ENCODE assay signal across 1 cellular context in the genomic region with DNA sequence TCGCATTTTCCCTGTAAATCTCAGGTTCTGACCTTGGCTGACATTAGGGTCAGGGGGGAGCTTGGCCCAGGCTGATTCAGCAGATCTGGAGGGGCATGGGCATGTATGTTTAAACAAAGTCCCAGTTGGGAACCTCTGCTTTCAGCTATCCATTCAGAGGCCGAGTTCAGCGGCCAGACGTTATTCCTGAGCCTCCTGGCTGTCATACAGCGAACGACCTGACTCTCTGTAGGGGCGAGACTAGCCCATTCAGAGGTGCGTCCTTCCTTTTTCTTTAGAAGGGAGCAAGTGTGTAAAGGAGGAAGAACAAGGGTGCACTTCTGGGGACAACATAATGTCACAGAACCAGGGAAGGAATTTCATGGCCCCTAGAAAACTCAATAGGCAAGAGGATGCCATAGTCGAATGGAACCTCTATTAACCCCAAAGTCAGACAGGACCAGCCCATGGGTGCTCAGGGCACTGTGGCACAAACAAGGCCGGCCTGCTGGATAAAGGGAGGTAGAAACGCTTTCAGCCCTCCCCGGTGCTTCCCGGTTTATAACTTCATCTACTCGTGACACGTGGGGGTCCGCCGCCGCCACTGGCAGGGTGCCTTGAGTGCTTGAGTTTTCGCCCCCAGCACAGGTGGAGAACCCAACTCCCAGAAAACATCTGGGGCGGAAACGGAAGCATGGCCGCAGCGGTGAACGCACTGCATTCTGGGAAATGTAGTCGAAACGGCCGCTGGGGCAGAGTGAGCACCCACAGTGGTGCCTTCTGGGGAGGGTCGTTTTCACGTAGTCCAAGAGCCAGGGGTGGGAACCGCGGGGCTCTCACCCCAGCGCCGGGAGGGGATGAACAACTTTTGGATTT.
A peak's percentile ranks its signal among the peaks of the same experiment; 100 is the strongest.
TF ChIP-seq lines count a peak whose summit lies in the region.

No MANE protein-coding gene starts in this region.

TF ChIP-seq in K562, 482 proteins besides CTCF, POLR2A, EP300 and RAD21 (continued from another document and continues in another):
- TF ChIP-seq, protein P1, sequence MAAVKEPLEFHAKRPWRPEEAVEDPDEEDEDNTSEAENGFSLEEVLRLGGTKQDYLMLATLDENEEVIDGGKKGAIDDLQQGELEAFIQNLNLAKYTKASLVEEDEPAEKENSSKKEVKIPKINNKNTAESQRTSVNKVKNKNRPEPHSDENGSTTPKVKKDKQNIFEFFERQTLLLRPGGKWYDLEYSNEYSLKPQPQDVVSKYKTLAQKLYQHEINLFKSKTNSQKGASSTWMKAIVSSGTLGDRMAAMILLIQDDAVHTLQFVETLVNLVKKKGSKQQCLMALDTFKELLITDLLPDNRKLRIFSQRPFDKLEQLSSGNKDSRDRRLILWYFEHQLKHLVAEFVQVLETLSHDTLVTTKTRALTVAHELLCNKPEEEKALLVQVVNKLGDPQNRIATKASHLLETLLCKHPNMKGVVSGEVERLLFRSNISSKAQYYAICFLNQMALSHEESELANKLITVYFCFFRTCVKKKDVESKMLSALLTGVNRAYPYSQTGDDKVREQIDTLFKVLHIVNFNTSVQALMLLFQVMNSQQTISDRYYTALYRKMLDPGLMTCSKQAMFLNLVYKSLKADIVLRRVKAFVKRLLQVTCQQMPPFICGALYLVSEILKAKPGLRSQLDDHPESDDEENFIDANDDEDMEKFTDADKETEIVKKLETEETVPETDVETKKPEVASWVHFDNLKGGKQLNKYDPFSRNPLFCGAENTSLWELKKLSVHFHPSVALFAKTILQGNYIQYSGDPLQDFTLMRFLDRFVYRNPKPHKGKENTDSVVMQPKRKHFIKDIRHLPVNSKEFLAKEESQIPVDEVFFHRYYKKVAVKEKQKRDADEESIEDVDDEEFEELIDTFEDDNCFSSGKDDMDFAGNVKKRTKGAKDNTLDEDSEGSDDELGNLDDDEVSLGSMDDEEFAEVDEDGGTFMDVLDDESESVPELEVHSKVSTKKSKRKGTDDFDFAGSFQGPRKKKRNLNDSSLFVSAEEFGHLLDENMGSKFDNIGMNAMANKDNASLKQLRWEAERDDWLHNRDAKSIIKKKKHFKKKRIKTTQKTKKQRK (IDR thresholded peaks at IDR 0.05; ENCODE audit: borderline replicate concordance, low read depth, low read length): no peak
- TF ChIP-seq DPF2 (IDR thresholded peaks at IDR 0.05) (no peak), MCM5 (IDR thresholded peaks at IDR 0.05; ENCODE audit: low read depth) (no peak), MTA2 (IDR thresholded peaks at IDR 0.05; ENCODE audit: low read depth) (no peak), SMAD3 (CRISPR knock-in tag; conservative IDR thresholded peaks at IDR 0.05) (no peak), SRF (CRISPR knock-in tag; IDR thresholded peaks at IDR 0.05) (no peak), NCOA4 (IDR thresholded peaks at IDR 0.05; ENCODE audit: partially characterized antibody) (no peak), SIN3A (IDR thresholded peaks at IDR 0.05; ENCODE audit: borderline replicate concordance in 2 of 2, control insufficient read depth in 1 of 2, low read depth in 2 of 2, low read length in 2 of 2) (no peak), C11orf30 (IDR thresholded peaks at IDR 0.05; ENCODE audit: low read depth) (no peak; the same call in 1 of the 2 replicates), ZNF282 (CRISPR knock-in tag; IDR thresholded peaks at IDR 0.05) (no peak), PTBP1 (IDR thresholded peaks at IDR 0.05; ENCODE audit: low read depth, low read length) (no peak), ZNF699 (CRISPR knock-in tag; IDR thresholded peaks at IDR 0.05; ENCODE audit: insufficient replicate concordance) (no peak), NRF1 (conservative IDR thresholded peaks at IDR 0.05 in 1 of 2, IDR thresholded peaks at IDR 0.05 in 1 of 2) (no peak), SRSF3 (IDR thresholded peaks at IDR 0.05; ENCODE audit: insufficient read depth, low read length) (no peak), FOXP1 (CRISPR knock-in tag; IDR thresholded peaks at IDR 0.05) (0 out of 2 replicates have a peak, but pooled peaks have one; percentile 42), SMARCE1 (IDR thresholded peaks at IDR 0.05) (no peak), RBM22 (IDR thresholded peaks at IDR 0.05; ENCODE audit: low read depth, low read length, poor library complexity, severe bottlenecking) (no peak), NUFIP1 (IDR thresholded peaks at IDR 0.05; ENCODE audit: partially characterized antibody) (no peak), ZNF830 (CRISPR knock-in tag; IDR thresholded peaks at IDR 0.05) (no peak), TEAD4 (IDR thresholded peaks at IDR 0.05; ENCODE audit: low read length) (no peak), TEAD4 (CRISPR knock-in tag; IDR thresholded peaks at IDR 0.05; ENCODE audit: borderline replicate concordance) (no peak), HDAC8 (tag; IDR thresholded peaks at IDR 0.05) (no peak), POU5F1 (IDR thresholded peaks at IDR 0.05; ENCODE audit: borderline replicate concordance, low read depth, low read length, partially characterized antibody) (no peak), SMAD1 (IDR thresholded peaks at IDR 0.05; ENCODE audit: low read depth, low read length, partially characterized antibody) (peak; percentile 14), TAF9B (IDR thresholded peaks at IDR 0.05; ENCODE audit: partially characterized antibody) (no peak), ZNF695 (CRISPR knock-in tag; IDR thresholded peaks at IDR 0.05) (no peak), XRCC3 (IDR thresholded peaks at IDR 0.05) (no peak), MBD2 (IDR thresholded peaks at IDR 0.05; ENCODE audit: borderline replicate concordance, low read depth) (peak; percentile 77)
- TF ChIP-seq, protein P2, sequence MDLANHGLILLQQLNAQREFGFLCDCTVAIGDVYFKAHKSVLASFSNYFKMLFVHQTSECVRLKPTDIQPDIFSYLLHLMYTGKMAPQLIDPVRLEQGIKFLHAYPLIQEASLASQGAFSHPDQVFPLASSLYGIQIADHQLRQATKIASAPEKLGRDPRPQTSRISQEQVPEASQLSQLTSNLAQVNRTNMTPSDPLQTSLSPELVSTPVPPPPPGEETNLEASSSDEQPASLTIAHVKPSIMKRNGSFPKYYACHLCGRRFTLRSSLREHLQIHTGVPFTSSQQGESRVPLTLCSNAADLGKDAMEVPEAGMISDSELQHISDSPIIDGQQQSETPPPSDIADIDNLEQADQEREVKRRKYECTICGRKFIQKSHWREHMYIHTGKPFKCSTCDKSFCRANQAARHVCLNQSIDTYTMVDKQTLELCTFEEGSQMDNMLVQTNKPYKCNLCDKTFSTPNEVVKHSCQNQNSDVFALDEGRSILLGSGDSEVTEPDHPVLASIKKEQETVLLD (IDR thresholded peaks at IDR 0.05): no peak
- TF ChIP-seq, protein P3, sequence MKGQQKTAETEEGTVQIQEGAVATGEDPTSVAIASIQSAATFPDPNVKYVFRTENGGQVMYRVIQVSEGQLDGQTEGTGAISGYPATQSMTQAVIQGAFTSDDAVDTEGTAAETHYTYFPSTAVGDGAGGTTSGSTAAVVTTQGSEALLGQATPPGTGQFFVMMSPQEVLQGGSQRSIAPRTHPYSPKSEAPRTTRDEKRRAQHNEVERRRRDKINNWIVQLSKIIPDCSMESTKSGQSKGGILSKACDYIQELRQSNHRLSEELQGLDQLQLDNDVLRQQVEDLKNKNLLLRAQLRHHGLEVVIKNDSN (CRISPR knock-in tag; IDR thresholded peaks at IDR 0.05): no peak
- TF ChIP-seq, protein P4, sequence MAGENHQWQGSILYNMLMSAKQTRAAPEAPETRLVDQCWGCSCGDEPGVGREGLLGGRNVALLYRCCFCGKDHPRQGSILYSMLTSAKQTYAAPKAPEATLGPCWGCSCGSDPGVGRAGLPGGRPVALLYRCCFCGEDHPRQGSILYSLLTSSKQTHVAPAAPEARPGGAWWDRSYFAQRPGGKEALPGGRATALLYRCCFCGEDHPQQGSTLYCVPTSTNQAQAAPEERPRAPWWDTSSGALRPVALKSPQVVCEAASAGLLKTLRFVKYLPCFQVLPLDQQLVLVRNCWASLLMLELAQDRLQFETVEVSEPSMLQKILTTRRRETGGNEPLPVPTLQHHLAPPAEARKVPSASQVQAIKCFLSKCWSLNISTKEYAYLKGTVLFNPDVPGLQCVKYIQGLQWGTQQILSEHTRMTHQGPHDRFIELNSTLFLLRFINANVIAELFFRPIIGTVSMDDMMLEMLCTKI (IDR thresholded peaks at IDR 0.05; ENCODE audit: partially characterized antibody): no peak
- TF ChIP-seq, protein P5, sequence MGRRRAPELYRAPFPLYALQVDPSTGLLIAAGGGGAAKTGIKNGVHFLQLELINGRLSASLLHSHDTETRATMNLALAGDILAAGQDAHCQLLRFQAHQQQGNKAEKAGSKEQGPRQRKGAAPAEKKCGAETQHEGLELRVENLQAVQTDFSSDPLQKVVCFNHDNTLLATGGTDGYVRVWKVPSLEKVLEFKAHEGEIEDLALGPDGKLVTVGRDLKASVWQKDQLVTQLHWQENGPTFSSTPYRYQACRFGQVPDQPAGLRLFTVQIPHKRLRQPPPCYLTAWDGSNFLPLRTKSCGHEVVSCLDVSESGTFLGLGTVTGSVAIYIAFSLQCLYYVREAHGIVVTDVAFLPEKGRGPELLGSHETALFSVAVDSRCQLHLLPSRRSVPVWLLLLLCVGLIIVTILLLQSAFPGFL (CRISPR knock-in tag; IDR thresholded peaks at IDR 0.05): no peak
- TF ChIP-seq, protein P6, sequence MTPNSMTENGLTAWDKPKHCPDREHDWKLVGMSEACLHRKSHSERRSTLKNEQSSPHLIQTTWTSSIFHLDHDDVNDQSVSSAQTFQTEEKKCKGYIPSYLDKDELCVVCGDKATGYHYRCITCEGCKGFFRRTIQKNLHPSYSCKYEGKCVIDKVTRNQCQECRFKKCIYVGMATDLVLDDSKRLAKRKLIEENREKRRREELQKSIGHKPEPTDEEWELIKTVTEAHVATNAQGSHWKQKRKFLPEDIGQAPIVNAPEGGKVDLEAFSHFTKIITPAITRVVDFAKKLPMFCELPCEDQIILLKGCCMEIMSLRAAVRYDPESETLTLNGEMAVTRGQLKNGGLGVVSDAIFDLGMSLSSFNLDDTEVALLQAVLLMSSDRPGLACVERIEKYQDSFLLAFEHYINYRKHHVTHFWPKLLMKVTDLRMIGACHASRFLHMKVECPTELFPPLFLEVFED (CRISPR knock-in tag; conservative IDR thresholded peaks at IDR 0.05): no peak
- TF ChIP-seq, protein P7, sequence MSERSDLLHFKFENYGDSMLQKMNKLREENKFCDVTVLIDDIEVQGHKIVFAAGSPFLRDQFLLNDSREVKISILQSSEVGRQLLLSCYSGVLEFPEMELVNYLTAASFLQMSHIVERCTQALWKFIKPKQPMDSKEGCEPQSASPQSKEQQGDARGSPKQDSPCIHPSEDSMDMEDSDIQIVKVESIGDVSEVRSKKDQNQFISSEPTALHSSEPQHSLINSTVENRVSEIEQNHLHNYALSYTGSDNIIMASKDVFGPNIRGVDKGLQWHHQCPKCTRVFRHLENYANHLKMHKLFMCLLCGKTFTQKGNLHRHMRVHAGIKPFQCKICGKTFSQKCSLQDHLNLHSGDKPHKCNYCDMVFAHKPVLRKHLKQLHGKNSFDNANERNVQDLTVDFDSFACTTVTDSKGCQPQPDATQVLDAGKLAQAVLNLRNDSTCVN (CRISPR knock-in tag; IDR thresholded peaks at IDR 0.05): no peak
- TF ChIP-seq, protein P8, sequence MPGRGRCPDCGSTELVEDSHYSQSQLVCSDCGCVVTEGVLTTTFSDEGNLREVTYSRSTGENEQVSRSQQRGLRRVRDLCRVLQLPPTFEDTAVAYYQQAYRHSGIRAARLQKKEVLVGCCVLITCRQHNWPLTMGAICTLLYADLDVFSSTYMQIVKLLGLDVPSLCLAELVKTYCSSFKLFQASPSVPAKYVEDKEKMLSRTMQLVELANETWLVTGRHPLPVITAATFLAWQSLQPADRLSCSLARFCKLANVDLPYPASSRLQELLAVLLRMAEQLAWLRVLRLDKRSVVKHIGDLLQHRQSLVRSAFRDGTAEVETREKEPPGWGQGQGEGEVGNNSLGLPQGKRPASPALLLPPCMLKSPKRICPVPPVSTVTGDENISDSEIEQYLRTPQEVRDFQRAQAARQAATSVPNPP (IDR thresholded peaks at IDR 0.05; ENCODE audit: borderline replicate concordance, insufficient read depth, insufficient read length): no peak
- TF ChIP-seq, protein P9, sequence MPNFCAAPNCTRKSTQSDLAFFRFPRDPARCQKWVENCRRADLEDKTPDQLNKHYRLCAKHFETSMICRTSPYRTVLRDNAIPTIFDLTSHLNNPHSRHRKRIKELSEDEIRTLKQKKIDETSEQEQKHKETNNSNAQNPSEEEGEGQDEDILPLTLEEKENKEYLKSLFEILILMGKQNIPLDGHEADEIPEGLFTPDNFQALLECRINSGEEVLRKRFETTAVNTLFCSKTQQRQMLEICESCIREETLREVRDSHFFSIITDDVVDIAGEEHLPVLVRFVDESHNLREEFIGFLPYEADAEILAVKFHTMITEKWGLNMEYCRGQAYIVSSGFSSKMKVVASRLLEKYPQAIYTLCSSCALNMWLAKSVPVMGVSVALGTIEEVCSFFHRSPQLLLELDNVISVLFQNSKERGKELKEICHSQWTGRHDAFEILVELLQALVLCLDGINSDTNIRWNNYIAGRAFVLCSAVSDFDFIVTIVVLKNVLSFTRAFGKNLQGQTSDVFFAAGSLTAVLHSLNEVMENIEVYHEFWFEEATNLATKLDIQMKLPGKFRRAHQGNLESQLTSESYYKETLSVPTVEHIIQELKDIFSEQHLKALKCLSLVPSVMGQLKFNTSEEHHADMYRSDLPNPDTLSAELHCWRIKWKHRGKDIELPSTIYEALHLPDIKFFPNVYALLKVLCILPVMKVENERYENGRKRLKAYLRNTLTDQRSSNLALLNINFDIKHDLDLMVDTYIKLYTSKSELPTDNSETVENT (CRISPR knock-in tag; IDR thresholded peaks at IDR 0.05): no peak
- TF ChIP-seq, protein P10, sequence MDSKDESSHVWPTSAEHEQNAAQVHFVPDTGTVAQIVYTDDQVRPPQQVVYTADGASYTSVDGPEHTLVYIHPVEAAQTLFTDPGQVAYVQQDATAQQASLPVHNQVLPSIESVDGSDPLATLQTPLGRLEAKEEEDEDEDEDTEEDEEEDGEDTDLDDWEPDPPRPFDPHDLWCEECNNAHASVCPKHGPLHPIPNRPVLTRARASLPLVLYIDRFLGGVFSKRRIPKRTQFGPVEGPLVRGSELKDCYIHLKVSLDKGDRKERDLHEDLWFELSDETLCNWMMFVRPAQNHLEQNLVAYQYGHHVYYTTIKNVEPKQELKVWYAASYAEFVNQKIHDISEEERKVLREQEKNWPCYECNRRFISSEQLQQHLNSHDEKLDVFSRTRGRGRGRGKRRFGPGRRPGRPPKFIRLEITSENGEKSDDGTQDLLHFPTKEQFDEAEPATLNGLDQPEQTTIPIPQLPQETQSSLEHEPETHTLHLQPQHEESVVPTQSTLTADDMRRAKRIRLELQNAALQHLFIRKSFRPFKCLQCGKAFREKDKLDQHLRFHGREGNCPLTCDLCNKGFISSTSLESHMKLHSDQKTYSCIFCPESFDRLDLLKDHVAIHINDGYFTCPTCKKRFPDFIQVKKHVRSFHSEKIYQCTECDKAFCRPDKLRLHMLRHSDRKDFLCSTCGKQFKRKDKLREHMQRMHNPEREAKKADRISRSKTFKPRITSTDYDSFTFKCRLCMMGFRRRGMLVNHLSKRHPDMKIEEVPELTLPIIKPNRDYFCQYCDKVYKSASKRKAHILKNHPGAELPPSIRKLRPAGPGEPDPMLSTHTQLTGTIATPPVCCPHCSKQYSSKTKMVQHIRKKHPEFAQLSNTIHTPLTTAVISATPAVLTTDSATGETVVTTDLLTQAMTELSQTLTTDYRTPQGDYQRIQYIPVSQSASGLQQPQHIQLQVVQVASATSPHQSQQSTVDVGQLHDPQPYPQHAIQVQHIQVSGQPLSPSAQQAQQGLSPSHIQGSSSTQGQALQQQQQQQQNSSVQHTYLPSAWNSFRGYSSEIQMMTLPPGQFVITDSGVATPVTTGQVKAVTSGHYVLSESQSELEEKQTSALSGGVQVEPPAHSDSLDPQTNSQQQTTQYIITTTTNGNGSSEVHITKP (IDR thresholded peaks at IDR 0.05; ENCODE audit: partially characterized antibody): peak; percentile 63
- TF ChIP-seq, protein P11, sequence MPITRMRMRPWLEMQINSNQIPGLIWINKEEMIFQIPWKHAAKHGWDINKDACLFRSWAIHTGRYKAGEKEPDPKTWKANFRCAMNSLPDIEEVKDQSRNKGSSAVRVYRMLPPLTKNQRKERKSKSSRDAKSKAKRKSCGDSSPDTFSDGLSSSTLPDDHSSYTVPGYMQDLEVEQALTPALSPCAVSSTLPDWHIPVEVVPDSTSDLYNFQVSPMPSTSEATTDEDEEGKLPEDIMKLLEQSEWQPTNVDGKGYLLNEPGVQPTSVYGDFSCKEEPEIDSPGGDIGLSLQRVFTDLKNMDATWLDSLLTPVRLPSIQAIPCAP (CRISPR knock-in tag; IDR thresholded peaks at IDR 0.05; ENCODE audit: borderline replicate concordance): no peak
